ENCODE assay signal across 2 cellular contexts in genomic region chr19:46630806-46631205, GRCh38.
TF ChIP-seq lines count a peak whose summit lies in the region.

No MANE protein-coding gene starts in this region.

TF ChIP-seq in HEK293, 187 proteins besides CTCF, POLR2A, EP300 and RAD21:
- TF ChIP-seq ZIC2 (tag by site-specific recombination; IDR thresholded peaks at IDR 0.05) (peak; percentile 29; the same call in 1 of the 2 replicates), GLIS1 (tag by site-specific recombination; IDR thresholded peaks at IDR 0.05) (peak; percentile 90), MZF1 (tag by site-specific recombination; IDR thresholded peaks at IDR 0.05; ENCODE audit: borderline replicate concordance) (no peak)

TF ChIP-seq in K562, 482 proteins besides CTCF, POLR2A, EP300 and RAD21:
- TF ChIP-seq ZNF511 (CRISPR knock-in tag; IDR thresholded peaks at IDR 0.05) (peak; percentile 43; the same call in 1 of the 2 replicates), CEBPG (CRISPR knock-in tag; IDR thresholded peaks at IDR 0.05) (peak; percentile 19; the same call in 1 of the 2 replicates), CEBPG (tag; conservative IDR thresholded peaks at IDR 0.05 in 1 of 2, IDR thresholded peaks at IDR 0.05 in 1 of 2) (no peak), E2F1 (CRISPR knock-in tag; IDR thresholded peaks at IDR 0.05) (no peak), CLOCK (CRISPR knock-in tag; IDR thresholded peaks at IDR 0.05; ENCODE audit: borderline replicate concordance) (no peak), ZNF41 (CRISPR knock-in tag; conservative IDR thresholded peaks at IDR 0.05) (no peak)
- TF ChIP-seq, protein P1, sequence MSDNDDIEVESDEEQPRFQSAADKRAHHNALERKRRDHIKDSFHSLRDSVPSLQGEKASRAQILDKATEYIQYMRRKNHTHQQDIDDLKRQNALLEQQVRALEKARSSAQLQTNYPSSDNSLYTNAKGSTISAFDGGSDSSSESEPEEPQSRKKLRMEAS (CRISPR knock-in tag; IDR thresholded peaks at IDR 0.05) = 0 out of 2 replicates have a peak, but pooled peaks have one; percentile 36
